9 cellular contexts compared by ENCODE assay signal in the genomic region with DNA sequence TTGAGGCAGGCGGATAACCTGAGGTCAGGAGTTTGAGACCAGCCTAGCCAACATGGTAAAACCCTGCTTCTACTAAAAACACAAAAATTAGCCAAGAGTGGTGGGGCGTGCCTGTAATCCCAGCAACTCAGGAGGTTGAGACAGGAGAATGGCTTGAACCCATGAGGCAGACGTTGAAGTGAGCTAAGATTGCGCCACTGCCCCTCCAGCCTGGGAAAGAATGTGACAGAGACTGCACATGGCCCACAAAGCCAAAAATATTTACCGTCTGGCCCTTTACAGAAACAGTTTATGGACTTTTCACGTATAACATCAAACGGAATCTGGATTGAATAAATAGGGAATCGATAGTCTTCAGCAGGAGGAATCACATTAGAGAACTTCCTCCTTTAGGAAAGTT. TPM values are rescaled to one million over a fixed set of nuclear protein-coding genes. Genes with fewer than 3 reads are reported as not detected.
DNase-seq lines count a peak whose midpoint lies in the region; ATAC-seq and TF ChIP-seq lines count a peak whose summit lies in the region.
"Had no signal": no experiment of that assay in that cellular context is flagged by ENCODE, and none has a peak within 500 bp of the region (broad histone marks: within the 10 kb centered on the region; RNA-seq: fewer than 3 reads in every experiment).

No MANE protein-coding gene starts in this region.

- peaks cover 43 to 66% (median 66%) of the 10 kb centered on the region in 3 donors for H3K4me1 Mint-ChIP-seq in CD8-positive, alpha-beta memory T cell
- H3K4me1 Mint-ChIP-seq in nephron, result peaks cover 21% of the 10 kb centered on the region

- no peak for DNase-seq in CD8-positive, alpha-beta memory T cell
- DNase-seq in M059J (ENCODE audit: low read depth) (peak; percentile 12), mammary epithelial cell (peak; percentile 20), globus pallidus (ENCODE audit: low spot score) (no peak), HuH-7.5 (ENCODE audit: low spot score) (no peak), DMS153 (lab: John Stamatoyannopoulos, UW) (no peak)
- DNase-seq: activated effector memory CD4-positive, alpha-beta T cell treated with Interleukin-2 at 50 U/mL for 16 hours had no signal

- dilution Hi-C loops in mammary epithelial cell (cut with HindIII; ENCODE audit: low sequenced_read_pairs), result no loop called here

- no peaks in the 10 kb centered on the region for H3K9me3 ChIP-seq in CD8-positive, alpha-beta memory T cell (ENCODE audit: low read length)
- no peaks in the 10 kb centered on the region for H3K9me3 ChIP-seq in mammary epithelial cell (replicated peaks; ENCODE audit: insufficient read depth, low read length)

- H4K20me1 ChIP-seq in mammary epithelial cell (ENCODE audit: insufficient read depth, low read length), result peaks cover 21% of the 10 kb centered on the region

- in situ Hi-C loops in mammary epithelial cell (cut with MboI; ENCODE audit: low sequenced_read_pairs in 2 of 2), result no loop called here

- H3K36me3 Mint-ChIP-seq in CD8-positive, alpha-beta memory T cell, result peaks cover 12 to 64% (median 25%) of the 10 kb centered on the region in 3 donors
- H3K36me3 Mint-ChIP-seq in nephron (ENCODE audit: low read depth), result peaks cover 48% of the 10 kb centered on the region

- H3K27ac Mint-ChIP-seq in CD8-positive, alpha-beta memory T cell, result peak overlapping the region in 7 of 8 donors; percentile 3 to 86 (median 61)
- H3K27ac Mint-ChIP-seq in nephron, result peak overlapping the region in 2 of 3 experiments; percentile 97 to 98

- 58% methylated on average over 8 of the region's 8 CpGs for WGBS in mammary epithelial cell (ENCODE audit: low coverage, missing lambda C conversion rate)

- H3K27ac ChIP-seq in CD8-positive, alpha-beta memory T cell (ENCODE audit: low read depth, low read length), result no peak overlapping the region
- H3K27ac ChIP-seq in mammary epithelial cell (ENCODE audit: insufficient read depth, low read depth, low read length), result no peak overlapping the region

- TF ChIP-seq CTCF in mammary epithelial cell (conservative IDR thresholded peaks at IDR 0.05 in 1 of 2, IDR thresholded peaks at IDR 0.05 in 1 of 2; ENCODE audit: extremely low read depth in 1 of 2, insufficient read depth in 1 of 2, low read depth in 1 of 2, low read length in 2 of 2) (no peak), nephron (IDR thresholded peaks at IDR 0.05; ENCODE audit: unreplicated experiment in 3 of 3) (no peak)

- intact Hi-C loops in mammary epithelial cell (cut with micrococcal nuclease), result no loop called here

- H3K4me2 ChIP-seq in mammary epithelial cell (ENCODE audit: insufficient read depth, low read depth, low read length), result peak overlapping the region; percentile 76

- peaks cover 27% of the 10 kb centered on the region for H3K36me3 ChIP-seq in CD8-positive, alpha-beta memory T cell (ENCODE audit: insufficient read depth, low read length)
- H3K36me3 ChIP-seq in mammary epithelial cell (ENCODE audit: insufficient read depth, low read length), result peaks cover 38% of the 10 kb centered on the region

- no peaks in the 10 kb centered on the region for H3K27me3 Mint-ChIP-seq in CD8-positive, alpha-beta memory T cell
- no peaks in the 10 kb centered on the region for H3K27me3 Mint-ChIP-seq in nephron (ENCODE audit: low read depth)

- no peaks in the 10 kb centered on the region for H3K9me3 Mint-ChIP-seq in CD8-positive, alpha-beta memory T cell
- H3K9me3 Mint-ChIP-seq in nephron, result no peaks in the 10 kb centered on the region

- no peak overlapping the region for H2AFZ ChIP-seq in mammary epithelial cell (ENCODE audit: low read depth, low read length)

- H3K27me3 ChIP-seq in CD8-positive, alpha-beta memory T cell (ENCODE audit: insufficient read depth, low read length, poor library complexity, severe bottlenecking), result no peaks in the 10 kb centered on the region
- no peaks in the 10 kb centered on the region for H3K27me3 ChIP-seq in mammary epithelial cell (ENCODE audit: insufficient read depth, low read length)

- peaks cover 93% of the 10 kb centered on the region for H3K79me2 ChIP-seq in mammary epithelial cell (ENCODE audit: insufficient read depth, low read length)

- no TSS peak for BruUV-seq in mammary epithelial cell (replicated peaks; lab: Mats Ljungman, UMichigan)

- H3K9ac ChIP-seq in mammary epithelial cell (ENCODE audit: insufficient read depth, low read length), result no peak overlapping the region

- POLR2A ChIA-PET in CD8-positive, alpha-beta memory T cell (lab: Charles Lee), result interaction anchor here (0.7 to 0.9 kb wide), 2 partner anchors 20 to 22 kb away, joined by 3 read pairs; a partner anchor contains a TSS

- peaks cover 48% of the 10 kb centered on the region for H3K4me1 ChIP-seq in CD8-positive, alpha-beta memory T cell (ENCODE audit: insufficient read depth, low read length)
- H3K4me1 ChIP-seq in mammary epithelial cell (ENCODE audit: insufficient read depth, low read length), result peaks cover 10% of the 10 kb centered on the region

- H3K4me3 Mint-ChIP-seq in CD8-positive, alpha-beta memory T cell, result peak overlapping the region in 3 of 7 donors; percentile 88 to 93 (median 93)
- H3K4me3 Mint-ChIP-seq in nephron, result peak overlapping the region; percentile 97 to 99 (median 99)

- CTCF ChIA-PET in CD8-positive, alpha-beta memory T cell (lab: Charles Lee), result no interaction called here
- CTCF ChIA-PET in mammary epithelial cell (lab: Charles Lee; ENCODE audit: low non-redundant PET), result no interaction called here

- no peak for ATAC-seq in GM18498 (IDR thresholded peaks at IDR 0.05; ENCODE audit: unreplicated experiment)

- peak overlapping the region; percentile 22 for H3K4me3 ChIP-seq in CD8-positive, alpha-beta memory T cell (ENCODE audit: low read length)
- H3K4me3 ChIP-seq in mammary epithelial cell (replicated peaks in 1 of 3; ENCODE audit: insufficient read depth in 1 of 3, low read depth in 2 of 3, low read length in 3 of 3), result peak overlapping the region; percentile 10 to 91 (median 76)

RNA-seq across cellular contexts. Expression of a gene that starts 3.5 kb away (rescaled TPM):
- 10 to 100 TPM; 84.3 to 87.1 TPM for total RNA-seq in CD8-positive, alpha-beta memory T cell
- polyA plus RNA-seq in CD8-positive, alpha-beta memory T cell, result 40.3 TPM
- total RNA-seq in M059J (2014; rRNA removed; shearing (Covaris generic)), result 33.1 and 38.1 TPM in 2 replicates
- 10 to 100 TPM; 26.3 to 88.5 TPM for total RNA-seq in mammary epithelial cell
- polyA plus RNA-seq in mammary epithelial cell, result 20.5 TPM
- polyA minus RNA-seq in mammary epithelial cell, result 4.5 TPM

RNA-seq across cellular contexts. Expression of a gene that starts 3.8 kb away (rescaled TPM):
- 10 to 100 TPM; 66.0 to 69.6 TPM for total RNA-seq in CD8-positive, alpha-beta memory T cell
- polyA plus RNA-seq in CD8-positive, alpha-beta memory T cell, result 3.8 TPM
- total RNA-seq in M059J (2014; rRNA removed; shearing (Covaris generic)), result 36.5 and 44.7 TPM in 2 replicates
- 10 to 100 TPM; 12.7 to 32.9 TPM for total RNA-seq in mammary epithelial cell
- 18.4 TPM for polyA plus RNA-seq in mammary epithelial cell
- 23.3 TPM for polyA minus RNA-seq in mammary epithelial cell

RNA-seq across cellular contexts. Expression of a gene that starts 22.5 kb away (rescaled TPM):
- total RNA-seq in CD8-positive, alpha-beta memory T cell, result 10 to 100 TPM; 32.1 to 33.7 TPM
- 12.1 TPM for polyA plus RNA-seq in CD8-positive, alpha-beta memory T cell
- total RNA-seq in M059J (2014; rRNA removed; shearing (Covaris generic)), result 13.1 and 21.4 TPM in 2 replicates
- total RNA-seq in mammary epithelial cell, result 10 to 100 TPM; 17.0 to 30.9 TPM
- polyA plus RNA-seq in mammary epithelial cell, result 12.0 TPM
- polyA minus RNA-seq in mammary epithelial cell, result 11.5 TPM

Comparison
In these comparisons a context has a peak if more than half of its experiments do, and no peak if none do; other contexts are left out.
1. DNase-seq: peak in M059J (single experiment) and mammary epithelial cell (single experiment); none in CD8-positive, alpha-beta memory T cell (0 of 5), globus pallidus (single experiment), HuH-7.5 (single experiment) and DMS153 (single experiment).